Comparison of ENCODE assay signal across 8 cellular contexts in genomic region chr17:8152112-8152775, GRCh38. TPM values are rescaled to one million over a fixed set of nuclear protein-coding genes. Genes with fewer than 3 reads are reported as not detected.
A peak's percentile ranks its signal among the peaks of the same experiment; 100 is the strongest.
DNase-seq lines count a peak whose midpoint lies in the region; ATAC-seq and TF ChIP-seq lines count a peak whose summit lies in the region.

TSS of gene PER1 (minus strand) at chr17:8152404. CDS start at chr17:8150706, 1,698 bp downstream.

- no peak for TF ChIP-seq CTCF in CD8-positive, alpha-beta T cell (IDR thresholded peaks at IDR 0.05)
- TF ChIP-seq CTCF in dorsolateral prefrontal cortex (IDR thresholded peaks at IDR 0.05 in 54 of 56, conservative IDR thresholded peaks at IDR 0.05 in 2 of 56; ENCODE audit: low read depth in 1 of 56, partially characterized antibody in 56 of 56), result peak in 10 of 56 donors; percentile 6 to 40 (median 14)
- no peak for TF ChIP-seq CTCF in liver (IDR thresholded peaks at IDR 0.05; ENCODE audit: low read depth, low read length, missing input control)

- WGBS in liver, result 2% methylated on average over 42 of the region's 42 CpGs

- no peaks in the 10 kb centered on the region for H3K27me3 Mint-ChIP-seq in CD8-positive, alpha-beta T cell (ENCODE audit: low read depth)

- peaks cover 61% of the 10 kb centered on the region for H3K4me1 ChIP-seq in CD8-positive, alpha-beta T cell (ENCODE audit: insufficient read depth, low read length)
- peaks cover 15 to 50% (median 30%) of the 10 kb centered on the region in 4 donors for H3K4me1 ChIP-seq in liver (ENCODE audit: control insufficient read depth in 4 of 4, insufficient read depth in 4 of 4, low read length in 3 of 4)

- no peaks in the 10 kb centered on the region for H3K9me3 Mint-ChIP-seq in CD8-positive, alpha-beta T cell

- ATAC-seq in CD8-positive, alpha-beta T cell, result peak; percentile 12
- ATAC-seq in HG03039 (IDR thresholded peaks at IDR 0.05; ENCODE audit: unreplicated experiment) (peak; percentile 26), HG02852 (IDR thresholded peaks at IDR 0.05; ENCODE audit: unreplicated experiment) (no peak)

- H3K36me3 Mint-ChIP-seq in CD8-positive, alpha-beta T cell, result peaks cover 61% of the 10 kb centered on the region

- CTCF ChIA-PET in CD8-positive, alpha-beta T cell (lab: Charles Lee), result interaction anchor here (1.7 to 5.3 kb wide), 3 partner anchors 11 to 33 kb away, joined by 6 to 26 read pairs (median 7); no protein-coding TSS in a partner anchor

- DNase-seq in CD8-positive, alpha-beta T cell, result peak; percentile 64 to 88 (median 78)
- DNase-seq in NCI-H748 treated with DMSO at 0.1 percent for 48 hours (lab: John Stamatoyannopoulos, UW), result peak; percentile 94
- peak; percentile 94 to 96 for DNase-seq in activated CD4-positive, alpha-beta T cell treated with anti-CD3 and anti-CD28 coated beads, Interleukin-2, amount 50 U/mL, for 48 hours
- DNase-seq in dorsolateral prefrontal cortex, result peak; percentile 91 to 99 (median 98)
- DNase-seq in stimulated activated CD4-positive, alpha-beta T cell treated with anti-CD3 and anti-CD28 coated beads, Interleukin-2, amount 100 ng/mL, for 48 hours, result peak; percentile 86 to 88

- H3K9me3 ChIP-seq in CD8-positive, alpha-beta T cell (ENCODE audit: low read length), result no peaks in the 10 kb centered on the region
- H3K9me3 ChIP-seq in liver (ENCODE audit: control insufficient read depth in 4 of 4, low read length in 3 of 4), result no peaks in the 10 kb centered on the region

- POLR2A ChIA-PET in CD8-positive, alpha-beta T cell (lab: Charles Lee), result interaction anchor here (1.0 to 7.5 kb wide), 4 partner anchors 11 to 143 kb away, joined by 4 to 68 read pairs (median 19); partner anchors contain the start of gene SLC25A35

- no peaks in the 10 kb centered on the region for H3K27me3 ChIP-seq in CD8-positive, alpha-beta T cell (ENCODE audit: insufficient read depth, low read length)
- H3K27me3 ChIP-seq in dorsolateral prefrontal cortex, result no peaks in the 10 kb centered on the region
- H3K27me3 ChIP-seq in liver (ENCODE audit: control insufficient read depth in 4 of 4, insufficient read depth in 4 of 4, low read length in 3 of 4), result no peaks in the 10 kb centered on the region

- TF ChIP-seq RAD21 in liver (IDR thresholded peaks at IDR 0.05), result peak in 1 of 2 donors; percentile 9

- no peak within 1 kb of the TSS for H3K27ac Mint-ChIP-seq in CD8-positive, alpha-beta T cell

- peak within 1 kb of the TSS; percentile 100 for H3K27ac ChIP-seq in CD8-positive, alpha-beta T cell (ENCODE audit: low read depth, low read length)
- H3K27ac ChIP-seq in dorsolateral prefrontal cortex (peak within 1 kb of the TSS; percentile 90 to 100 (median 100)), liver (ENCODE audit: low read depth in 1 of 2, low read length in 2 of 2) (peak within 1 kb of the TSS; percentile 97 to 99)

- peaks cover 47% of the 10 kb centered on the region for H3K4me1 Mint-ChIP-seq in CD8-positive, alpha-beta T cell (ENCODE audit: low read depth)

- no peak within 1 kb of the TSS for H3K4me3 Mint-ChIP-seq in CD8-positive, alpha-beta T cell

- H3K36me3 ChIP-seq in CD8-positive, alpha-beta T cell (ENCODE audit: insufficient read depth, low read length), result peaks cover 28% of the 10 kb centered on the region
- H3K36me3 ChIP-seq in liver (ENCODE audit: control insufficient read depth in 4 of 4, insufficient read depth in 3 of 4, low read depth in 1 of 4, low read length in 3 of 4), result peaks cover 20 to 33% (median 27%) of the 10 kb centered on the region in 4 donors

- H3K9ac ChIP-seq in liver (ENCODE audit: low read depth in 1 of 2, low read length in 2 of 2), result peak within 1 kb of the TSS; percentile 86 to 99

- H3K4me3 ChIP-seq in CD8-positive, alpha-beta T cell (ENCODE audit: low read depth, low read length), result peak within 1 kb of the TSS; percentile 63
- H3K4me3 ChIP-seq in dorsolateral prefrontal cortex (peak within 1 kb of the TSS; percentile 61 to 98 (median 88)), liver (ENCODE audit: low read depth in 1 of 3, low read length in 3 of 3) (peak within 1 kb of the TSS; percentile 69 to 97 (median 79))

- intact Hi-C loops in CD8-positive, alpha-beta T cell (cut with DNase I, micrococcal nuclease), result loop anchor here in 1 of 2 experiments (1.0 kb wide), 1 partner anchor 30 kb away; no protein-coding TSS in a partner anchor
- intact Hi-C loops in dorsolateral prefrontal cortex (cut with DNase I), result loop anchor here in 1 of 2 donors (5.0 to 10.0 kb wide), 2 partner anchors 40 to 307 kb away; partner anchors contain the start of gene BORCS6

TF ChIP-seq in liver, 16 proteins besides CTCF, POLR2A, EP300 and RAD21:
- TF ChIP-seq HNF4A (conservative IDR thresholded peaks at IDR 0.05) (peak; percentile 51 to 59), MAX (IDR thresholded peaks at IDR 0.05) (peak; percentile 81), YY1 (IDR thresholded peaks at IDR 0.05) (peak; percentile 89), ATF3 (IDR thresholded peaks at IDR 0.05) (no peak), SP1 (IDR thresholded peaks at IDR 0.05) (peak; percentile 81), NR2F2 (IDR thresholded peaks at IDR 0.05) (peak; percentile 82), RXRA (IDR thresholded peaks at IDR 0.05) (peak; percentile 83 to 84), ZBTB33 (IDR thresholded peaks at IDR 0.05) (no peak), REST (IDR thresholded peaks at IDR 0.05) (peak; percentile 83), EGR1 (IDR thresholded peaks at IDR 0.05; ENCODE audit: low read depth in 2 of 2) (peak; percentile 64 to 80), HNF4G (IDR thresholded peaks at IDR 0.05) (no peak), JUND (IDR thresholded peaks at IDR 0.05) (peak in 1 of 2 donors; percentile 57), FOXA1 (IDR thresholded peaks at IDR 0.05) (no peak), TAF1 (conservative IDR thresholded peaks at IDR 0.05) (peak; percentile 85), FOXA2 (IDR thresholded peaks at IDR 0.05) (peak; percentile 37), GABPA (IDR thresholded peaks at IDR 0.05 in 1 of 2, conservative IDR thresholded peaks at IDR 0.05 in 1 of 2) (peak in 1 of 2 donors; percentile 54)

RNA-seq across cellular contexts. Expression of gene PER1, which starts in this region (rescaled TPM):
- 1,000 to 10,000 TPM; 1,922 to 1,926 TPM for total RNA-seq in CD8-positive, alpha-beta T cell
- total RNA-seq in dorsolateral prefrontal cortex, result 100 to 1,000 TPM in 74 of 120 experiments, 10 to 100 TPM in 46; 46.9 to 218 (median 112) TPM
- total RNA-seq in liver, result 10 to 100 TPM; 10.1 to 71.6 TPM
- 10 to 100 TPM; 24.9 to 34.6 TPM for polyA plus RNA-seq in liver

Comparison
In these comparisons a context has a peak if more than half of its experiments do, and no peak if none do; other contexts are left out.
1. RNA of gene PER1 (total RNA-seq): 1,922 to 1,926 TPM in CD8-positive, alpha-beta T cell; 46.9 to 218 TPM in dorsolateral prefrontal cortex and 10.1 to 71.6 TPM in liver; every median in the first group is over 4 times any median in the second.
2. Peak in every context shown above with its lines, with median percentiles within 50 percentile points of each other: DNase-seq, H3K27ac ChIP-seq and H3K4me3 ChIP-seq.